Comparison of ENCODE assay signal across 20 cellular contexts in genomic region chr16:77582956-77583355, GRCh38.
"Had no signal": no experiment of that assay in that cellular context is flagged by ENCODE, and none has a peak within 500 bp of the region (broad histone marks: within the 10 kb centered on the region; RNA-seq: fewer than 3 reads in every experiment).

No MANE protein-coding gene starts in this region.

- H3K9me3 ChIP-seq: SJSA1 had no signal

- DNase-seq: activated CD4-positive, alpha-beta T cell treated with anti-CD3 and anti-CD28 coated beads for 4 hours; activated CD8-positive, alpha-beta memory T cell treated with anti-CD3 and anti-CD28 coated beads, Interleukin-2, amount 50 U/mL, for 4 hours; activated CD8-positive, alpha-beta T cell treated with anti-CD3 and anti-CD28 coated beads for 36 hours; activated gamma-delta T cell treated with Interleukin-2 at 50 U/mL for 16 hours; activated naive CD4-positive, alpha-beta T cell treated with anti-CD3 and anti-CD28 coated beads, Interleukin-2, amount 10 ng/mL, durations not matched to agents 7 days and 5 days; activated naive CD8-positive, alpha-beta T cell treated with anti-CD3 and anti-CD28 coated beads for 36 hours; activated T-cell treated with anti-CD3 and anti-CD28 coated beads, Interleukin-2, amount 50 U/mL, for 72 hours; Kasumi-1; KBM-7; NCI-H146; NCI-H187 treated with DMSO at 0.1 percent for 48 hours; NCI-H2081 treated with DMSO at 0.1 percent for 48 hours; NCI-H2171 treated with DMSO at 0.1 percent for 48 hours; NCI-H226; NCI-H82; SHP77 had no signal

- H3K4me3 ChIP-seq: SJSA1 had no signal

- FAIRE-seq: RCC 7860 had no signal

- H3K36me3 ChIP-seq: SJSA1 had no signal

- H3K27ac ChIP-seq: SJSA1 had no signal

- H3K4me1 ChIP-seq: SJSA1 had no signal

- H3K27me3 ChIP-seq: SJSA1 had no signal

- ATAC-seq: activated CD4-positive, CD25-positive, alpha-beta regulatory T cell treated with anti-CD3 and anti-CD28 coated beads, Interleukin-2, amount 50 U/mL, for 24 hours; activated CD8-positive, alpha-beta T cell treated with anti-CD3 and anti-CD28 coated beads for 36 hours; activated T-cell treated with anti-CD3 and anti-CD28 coated beads, Interleukin-2, amount 50 U/mL, for 72 hours; SK-N-SH treated with all-trans-retinoic acid at 6 μM for 48 hours had no signal
